22 cellular contexts compared by ENCODE assay signal in genomic region chrX:39677987-39678840, GRCh38.
DNase-seq lines count a peak whose midpoint lies in the region; ATAC-seq and TF ChIP-seq lines count a peak whose summit lies in the region.
"Had no signal": no experiment of that assay in that cellular context is flagged by ENCODE, and none has a peak within 500 bp of the region (broad histone marks: within the 10 kb centered on the region; RNA-seq: fewer than 3 reads in every experiment).

No MANE protein-coding gene starts in this region.

- H3K27ac ChIP-seq in cingulate gyrus (ENCODE audit: low read depth, low read length) = peak overlapping the region; percentile 60
- no peak overlapping the region for H3K27ac ChIP-seq in colonic mucosa
- H3K27ac ChIP-seq in SJCRH30 = no peak overlapping the region
- H3K27ac ChIP-seq: parathyroid adenoma, WERI-Rb-1 had no signal

- no peaks in the 10 kb centered on the region for H3K4me1 ChIP-seq in colonic mucosa
- no peaks in the 10 kb centered on the region for H3K4me1 ChIP-seq in SJCRH30
- H3K4me1 ChIP-seq: parathyroid adenoma had no signal

- H3K4me3 ChIP-seq in colonic mucosa (no peak overlapping the region), SJCRH30 (no peak overlapping the region)

- no peak for TF ChIP-seq CTCF in colonic mucosa (IDR thresholded peaks at IDR 0.05)

- no peak for ATAC-seq in HG03354 (IDR thresholded peaks at IDR 0.05; ENCODE audit: poor library complexity, severe bottlenecking, unreplicated experiment)
- ATAC-seq: CD8-positive, alpha-beta T cell had no signal

- H3K9me3 ChIP-seq in colonic mucosa (no peaks in the 10 kb centered on the region), SJCRH30 (replicated peaks) (no peaks in the 10 kb centered on the region)

- intact Hi-C loops in posterior cingulate gyrus (cut with DNase I) (no loop called here), colonic mucosa (cut with DNase I) (no loop called here)

- H3K36me3 ChIP-seq in colonic mucosa (no peaks in the 10 kb centered on the region), SJCRH30 (no peaks in the 10 kb centered on the region)
- H3K36me3 ChIP-seq: WERI-Rb-1 had no signal

- DNase-seq in COLO829 (ENCODE audit: low spot score) = peak; percentile 28
- DNase-seq in inferior parietal cortex (ENCODE audit: extremely low spot score) = peak; percentile 53
- peak; percentile 57 to 96 (median 74) for DNase-seq in posterior cingulate gyrus
- no peak for DNase-seq in colonic mucosa
- DNase-seq in NCI-H1930 (lab: John Stamatoyannopoulos, UW) = no peak
- DNase-seq in SJCRH30 = no peak
- DNase-seq: ACHN; activated CD4-positive, alpha-beta memory T cell treated with anti-CD3 and anti-CD28 coated beads for 36 hours; activated naive CD4-positive, alpha-beta T cell treated with Interleukin-2 at 50 U/mL for 16 hours; CD8-positive, alpha-beta T cell; cortex of kidney; DMS79; NCI-H1417 treated with DMSO at 0.1 percent for 48 hours; NCI-H69; SHP77; small intestine; stimulated activated CD4-positive, alpha-beta T cell treated with anti-CD3 and anti-CD28 coated beads, Interleukin-4, amount 100 ng/mL, for 1 hour; T-helper 2 cell; WERI-Rb-1 had no signal

- H3K9ac ChIP-seq in colonic mucosa (ENCODE audit: low read depth in 2 of 2, low read length in 2 of 2) = no peak overlapping the region
- H3K9ac ChIP-seq: parathyroid adenoma had no signal

- H3K27me3 ChIP-seq in colonic mucosa (no peaks in the 10 kb centered on the region), SJCRH30 (no peaks in the 10 kb centered on the region)

Comparison
In these comparisons a context has a peak if more than half of its experiments do, and no peak if none do; other contexts are left out.
1. DNase-seq: peak in COLO829 (single experiment), inferior parietal cortex (single experiment) and posterior cingulate gyrus (10 of 10); none in colonic mucosa (single experiment), NCI-H1930 (0 of 2) and SJCRH30 (0 of 2).